ENCODE assay signal across 19 cellular contexts in genomic region chr5:1357946-1358725, GRCh38. TPM values are rescaled to one million over a fixed set of nuclear protein-coding genes. Genes with fewer than 3 reads are reported as not detected.
DNase-seq lines count a peak whose midpoint lies in the region; ATAC-seq, FAIRE-seq and TF ChIP-seq lines count a peak whose summit lies in the region.
"Had no signal": no experiment of that assay in that cellular context is flagged by ENCODE, and none has a peak within 500 bp of the region (broad histone marks: within the 10 kb centered on the region; RNA-seq: fewer than 3 reads in every experiment).

No MANE protein-coding gene starts in this region.

- H3K36me3 Mint-ChIP-seq in stimulated activated naive B cell treated with anti-CD40 and anti-IgM and Interleukin-4, amounts not matched to agents 10 μg/mL and 1 μg/mL and 100 μg/mL, for 72 hours, result no peaks in the 10 kb centered on the region
- no peaks in the 10 kb centered on the region for H3K36me3 Mint-ChIP-seq in activated CD4-positive, alpha-beta T cell treated with anti-CD3 and anti-CD28 coated beads, Interleukin-2, amount 10 ng/mL, durations not matched to agents 7 days and 5 days (ENCODE audit: low read depth)
- H3K36me3 Mint-ChIP-seq: CD4-positive, CD25-positive, alpha-beta regulatory T cell; CD8-positive, alpha-beta memory T cell had no signal

- H3K4me3 ChIP-seq in BLaER1 (no peak overlapping the region), kidney (ENCODE audit: low read length in 2 of 2) (no peak overlapping the region), esophagus muscularis mucosa (no peak overlapping the region), esophagus squamous epithelium (no peak overlapping the region)
- H3K4me3 ChIP-seq: BLaER1 treated with 17β-estradiol and CSF1 and Interleukin-3, amounts not matched to agents 10 nM and 100 nM; GM12878; HAP-1 had no signal

- H3K27ac Mint-ChIP-seq in stimulated activated naive B cell treated with anti-CD40 and anti-IgM and Interleukin-4, amounts not matched to agents 10 μg/mL and 1 μg/mL and 100 μg/mL, for 72 hours, result peak overlapping the region; percentile 56
- H3K27ac Mint-ChIP-seq in activated CD4-positive, alpha-beta T cell treated with anti-CD3 and anti-CD28 coated beads, Interleukin-2, amount 10 ng/mL, durations not matched to agents 7 days and 5 days, result no peak overlapping the region
- H3K27ac Mint-ChIP-seq: CD4-positive, CD25-positive, alpha-beta regulatory T cell; CD8-positive, alpha-beta memory T cell had no signal

- DNase-seq in NCI-H1694 (lab: John Stamatoyannopoulos, UW), result peak; percentile 27
- peak; percentile 38 for DNase-seq in kidney
- DNase-seq in stimulated activated naive B cell treated with anti-CD40 and anti-IgM and Interleukin-4, amounts not matched to agents 10 μg/mL and 1 μg/mL and 100 μg/mL, for 72 hours, result no peak
- DNase-seq in activated CD4-positive, alpha-beta T cell treated with anti-CD3 and anti-CD28 coated beads, Interleukin-2, amount 10 ng/mL, durations not matched to agents 7 days and 5 days, result no peak
- no peak for DNase-seq in esophagus muscularis mucosa (ENCODE audit: extremely low spot score)
- no peak for DNase-seq in esophagus squamous epithelium (lab: John Stamatoyannopoulos, UW)
- DNase-seq: 8988T; CD4-positive, CD25-positive, alpha-beta regulatory T cell; CD8-positive, alpha-beta memory T cell; COR-L47; DMS 273 treated with DMSO at 0.1 percent for 48 hours; DMS53; DND-41; EL had no signal

- TF ChIP-seq POLR2A in esophagus muscularis mucosa (IDR thresholded peaks at IDR 0.05; ENCODE audit: low read depth), result no peak
- no peak for TF ChIP-seq POLR2A in esophagus squamous epithelium (IDR thresholded peaks at IDR 0.05)

- H3K4me1 Mint-ChIP-seq in stimulated activated naive B cell treated with anti-CD40 and anti-IgM and Interleukin-4, amounts not matched to agents 10 μg/mL and 1 μg/mL and 100 μg/mL, for 72 hours, result peaks cover under 1 to 13% of the 10 kb centered on the region in 2 donors
- no peaks in the 10 kb centered on the region for H3K4me1 Mint-ChIP-seq in activated CD4-positive, alpha-beta T cell treated with anti-CD3 and anti-CD28 coated beads, Interleukin-2, amount 10 ng/mL, durations not matched to agents 7 days and 5 days
- H3K4me1 Mint-ChIP-seq: CD8-positive, alpha-beta memory T cell had no signal

- H3K4me3 Mint-ChIP-seq in stimulated activated naive B cell treated with anti-CD40 and anti-IgM and Interleukin-4, amounts not matched to agents 10 μg/mL and 1 μg/mL and 100 μg/mL, for 72 hours, result no peak overlapping the region
- H3K4me3 Mint-ChIP-seq in activated CD4-positive, alpha-beta T cell treated with anti-CD3 and anti-CD28 coated beads, Interleukin-2, amount 10 ng/mL, durations not matched to agents 7 days and 5 days, result no peak overlapping the region
- H3K4me3 Mint-ChIP-seq: CD8-positive, alpha-beta memory T cell had no signal

- no peak for TF ChIP-seq EP300 in esophagus muscularis mucosa (IDR thresholded peaks at IDR 0.05)

- intact Hi-C loops in kidney (cut with DNase I) (no loop called here), esophagus muscularis mucosa (cut with DNase I) (no loop called here), esophagus squamous epithelium (cut with DNase I) (no loop called here)

- no peak for ATAC-seq in stimulated activated naive B cell treated with anti-CD40 and anti-IgM and Interleukin-4, amounts not matched to agents 10 μg/mL and 1 μg/mL and 100 μg/mL, for 72 hours (replicated peaks)
- ATAC-seq: GM12878 had no signal

- no peak overlapping the region for H3K27ac ChIP-seq in BLaER1
- no peak overlapping the region for H3K27ac ChIP-seq in kidney (ENCODE audit: low read depth in 2 of 2, low read length in 2 of 2)
- no peak overlapping the region for H3K27ac ChIP-seq in esophagus muscularis mucosa (replicated peaks in 1 of 4)
- H3K27ac ChIP-seq in esophagus squamous epithelium, result no peak overlapping the region
- H3K27ac ChIP-seq: BLaER1 treated with 17β-estradiol and CSF1 and Interleukin-3, amounts not matched to agents 10 nM and 100 nM had no signal

- no peaks in the 10 kb centered on the region for H3K9me3 Mint-ChIP-seq in stimulated activated naive B cell treated with anti-CD40 and anti-IgM and Interleukin-4, amounts not matched to agents 10 μg/mL and 1 μg/mL and 100 μg/mL, for 72 hours
- H3K9me3 Mint-ChIP-seq in activated CD4-positive, alpha-beta T cell treated with anti-CD3 and anti-CD28 coated beads, Interleukin-2, amount 10 ng/mL, durations not matched to agents 7 days and 5 days, result no peaks in the 10 kb centered on the region
- H3K9me3 Mint-ChIP-seq: CD4-positive, CD25-positive, alpha-beta regulatory T cell; CD8-positive, alpha-beta memory T cell had no signal

- CTCF ChIA-PET in activated CD4-positive, alpha-beta T cell treated with anti-CD3 and anti-CD28 coated beads, Interleukin-2, amount 10 ng/mL, durations not matched to agents 7 days and 5 days (lab: Charles Lee), result no interaction called here

- H3K4me2 ChIP-seq in BLaER1, result peak overlapping the region; percentile 5; the same call in 1 of the 2 replicates

- WGBS in esophagus muscularis mucosa, result 84% methylated on average over 16 of the region's 25 CpGs
- WGBS in esophagus squamous epithelium, 2 donors, result 82 to 86% methylated on average over 4 to 18 of the region's 25 CpGs

- no peaks in the 10 kb centered on the region for H3K9me3 ChIP-seq in BLaER1
- no peaks in the 10 kb centered on the region for H3K9me3 ChIP-seq in kidney (ENCODE audit: control insufficient read depth in 1 of 2, low read length in 2 of 2)
- H3K9me3 ChIP-seq in esophagus muscularis mucosa, result no peaks in the 10 kb centered on the region
- H3K9me3 ChIP-seq in esophagus squamous epithelium, result no peaks in the 10 kb centered on the region
- H3K9me3 ChIP-seq: BLaER1 treated with 17β-estradiol and CSF1 and Interleukin-3, amounts not matched to agents 10 nM and 100 nM; HAP-1 had no signal

- peaks cover 4% of the 10 kb centered on the region for H3K4me1 ChIP-seq in BLaER1
- H3K4me1 ChIP-seq in kidney (ENCODE audit: control insufficient read depth in 1 of 2, insufficient read depth in 1 of 2, low read depth in 1 of 2, low read length in 2 of 2), result no peaks in the 10 kb centered on the region
- H3K4me1 ChIP-seq in esophagus muscularis mucosa, result no peaks in the 10 kb centered on the region
- H3K4me1 ChIP-seq in esophagus squamous epithelium, result no peaks in the 10 kb centered on the region

- H3K9ac ChIP-seq in BLaER1 (no peak overlapping the region), kidney (ENCODE audit: low read length in 2 of 2) (no peak overlapping the region)
- H3K9ac ChIP-seq: BLaER1 treated with 17β-estradiol and CSF1 and Interleukin-3, amounts not matched to agents 10 nM and 100 nM had no signal

- FAIRE-seq in kidney (lab: Jason Lieb, UNC), result no peak
- FAIRE-seq: GM12878, H1 had no signal

- no peaks in the 10 kb centered on the region for H4K20me1 ChIP-seq in BLaER1

- POLR2A ChIA-PET in activated CD4-positive, alpha-beta T cell treated with anti-CD3 and anti-CD28 coated beads, Interleukin-2, amount 10 ng/mL, durations not matched to agents 7 days and 5 days (lab: Charles Lee), result no interaction called here

- H3K27me3 ChIP-seq in BLaER1 (peaks cover 10% of the 10 kb centered on the region), esophagus muscularis mucosa (peaks cover 0 to 56% (median 0%) of the 10 kb centered on the region in 4 donors), esophagus squamous epithelium (peaks cover 0 to 78% (median 0%) of the 10 kb centered on the region in 4 donors)

- no peak for TF ChIP-seq CTCF in kidney (IDR thresholded peaks at IDR 0.05; ENCODE audit: borderline replicate concordance, extremely low read depth, insufficient read depth)
- TF ChIP-seq CTCF in esophagus muscularis mucosa (IDR thresholded peaks at IDR 0.05), result no peak
- TF ChIP-seq CTCF in esophagus squamous epithelium (IDR thresholded peaks at IDR 0.05), result no peak

- no peaks in the 10 kb centered on the region for H3K36me3 ChIP-seq in BLaER1
- no peaks in the 10 kb centered on the region for H3K36me3 ChIP-seq in kidney (ENCODE audit: control insufficient read depth in 1 of 2, insufficient read depth in 2 of 2, low read length in 2 of 2)
- H3K36me3 ChIP-seq in esophagus muscularis mucosa, result no peaks in the 10 kb centered on the region
- H3K36me3 ChIP-seq in esophagus squamous epithelium, result no peaks in the 10 kb centered on the region
- H3K36me3 ChIP-seq: BLaER1 treated with 17β-estradiol and CSF1 and Interleukin-3, amounts not matched to agents 10 nM and 100 nM; HAP-1 had no signal

- peaks cover 10 to 13% of the 10 kb centered on the region in 2 donors for H3K27me3 Mint-ChIP-seq in stimulated activated naive B cell treated with anti-CD40 and anti-IgM and Interleukin-4, amounts not matched to agents 10 μg/mL and 1 μg/mL and 100 μg/mL, for 72 hours
- H3K27me3 Mint-ChIP-seq in activated CD4-positive, alpha-beta T cell treated with anti-CD3 and anti-CD28 coated beads, Interleukin-2, amount 10 ng/mL, durations not matched to agents 7 days and 5 days, result peaks cover 12% of the 10 kb centered on the region

RNA-seq across cellular contexts. Expression of gene CLPTM1L, which starts 13.2 kb away (rescaled TPM):
- total RNA-seq in kidney (96.6 TPM), esophagus muscularis mucosa (100 to 1,000 TPM in 3 of 4 donors, 10 to 100 TPM in 1; 96.9 to 139 (median 126) TPM), esophagus squamous epithelium (10 to 100 TPM; 42.8 to 75.2 (median 65.1) TPM)
- polyA plus RNA-seq in kidney (ENCODE audit: insufficient read depth, low read depth, low replicate concordance), result 135 TPM
- 100 to 1,000 TPM; 122 to 123 TPM for total RNA-seq in activated CD4-positive, alpha-beta T cell treated with anti-CD3 and anti-CD28 coated beads, Interleukin-2, amount 10 ng/mL, durations not matched to agents 7 days and 5 days

Comparison
In these comparisons a context has a peak if more than half of its experiments do, and no peak if none do; other contexts are left out.
1. DNase-seq: peak in NCI-H1694 (single experiment) and kidney (single experiment); none in stimulated activated naive B cell treated with anti-CD40 and anti-IgM and Interleukin-4, amounts not matched to agents 10 μg/mL and 1 μg/mL and 100 μg/mL, for 72 hours (single experiment), activated CD4-positive, alpha-beta T cell treated with anti-CD3 and anti-CD28 coated beads, Interleukin-2, amount 10 ng/mL, durations not matched to agents 7 days and 5 days (single experiment), esophagus muscularis mucosa (single experiment) and esophagus squamous epithelium (single experiment).